Comparison of ENCODE assay signal across 10 cellular contexts in genomic region chr10:95474228-95475002, GRCh38.
DNase-seq lines count a peak whose midpoint lies in the region; ATAC-seq and TF ChIP-seq lines count a peak whose summit lies in the region.
"Had no signal": no experiment of that assay in that cellular context is flagged by ENCODE, and none has a peak within 500 bp of the region (broad histone marks: within the 10 kb centered on the region; RNA-seq: fewer than 3 reads in every experiment).

No MANE protein-coding gene starts in this region.

- H3K27ac ChIP-seq in RWPE2 (ENCODE audit: poor library complexity, severe bottlenecking) (no peak overlapping the region), prostate gland (peak overlapping the region; percentile 64 to 79), A673 (ENCODE audit: low read depth, low read length, poor library complexity, severe bottlenecking) (no peak overlapping the region)
- H3K27ac ChIP-seq: HL-60 had no signal

- H3K4me3 ChIP-seq in RWPE2 (ENCODE audit: severe bottlenecking), result no peak overlapping the region
- no peak overlapping the region for H3K4me3 ChIP-seq in prostate gland
- no peak overlapping the region for H3K4me3 ChIP-seq in A673 (ENCODE audit: low read depth, low read length, poor library complexity, severe bottlenecking)

- H3K36me3 ChIP-seq in RWPE2 (ENCODE audit: low read depth) (no peaks in the 10 kb centered on the region), prostate gland (no peaks in the 10 kb centered on the region), A673 (ENCODE audit: insufficient read depth, low read length, poor library complexity, severe bottlenecking) (no peaks in the 10 kb centered on the region)

- CTCF ChIA-PET in A673 (lab: Charles Lee), result no interaction called here

- peak; percentile 64 for ATAC-seq in RWPE2 (ENCODE audit: low read depth)
- ATAC-seq in GM21786 (IDR thresholded peaks at IDR 0.05; ENCODE audit: unreplicated experiment), result no peak

- POLR2A ChIA-PET in A673 (lab: Charles Lee; ENCODE audit: low non-redundant PET), result no interaction called here

- H3K27me3 ChIP-seq in RWPE2 (ENCODE audit: insufficient read depth, poor library complexity, severe bottlenecking), result no peaks in the 10 kb centered on the region
- H3K27me3 ChIP-seq in prostate gland (replicated peaks; ENCODE audit: insufficient read depth), result no peaks in the 10 kb centered on the region
- H3K27me3 ChIP-seq in A673 (replicated peaks; ENCODE audit: insufficient read depth, low read depth, low read length, poor library complexity), result no peaks in the 10 kb centered on the region

- H3K4me1 ChIP-seq in RWPE2 (ENCODE audit: insufficient read depth, poor library complexity, severe bottlenecking), result no peaks in the 10 kb centered on the region
- H3K4me1 ChIP-seq in prostate gland (replicated peaks), result peaks cover 9% of the 10 kb centered on the region
- H3K4me1 ChIP-seq in A673 (ENCODE audit: insufficient read depth, low read length, poor library complexity, severe bottlenecking), result no peaks in the 10 kb centered on the region

- peak; percentile 52 for DNase-seq in DMS153 (lab: John Stamatoyannopoulos, UW)
- no peak for DNase-seq in RWPE2 (ENCODE audit: low spot score)
- peak; percentile 51 for DNase-seq in fibroblast of the conjunctiva (ENCODE audit: low read depth)
- peak; percentile 31 for DNase-seq in prostate gland (ENCODE audit: low spot score)
- DNase-seq in activated naive CD4-positive, alpha-beta T cell treated with Interleukin-2 at 50 U/mL for 16 hours, result no peak
- DNase-seq in A673 (ENCODE audit: low spot score), result no peak
- no peak for DNase-seq in GF-D8 (lab: John Stamatoyannopoulos, UW)
- DNase-seq: RPMI8226 had no signal

- TF ChIP-seq POLR2A in prostate gland (IDR thresholded peaks at IDR 0.05), result no peak

- 12% methylated on average over 7 of the region's 7 CpGs for WGBS in prostate gland

- intact Hi-C loops in prostate gland (cut with DNase I) (loop anchor here (5.0 kb wide), 1 partner anchor 63 kb away; no protein-coding TSS in a partner anchor), A673 (cut with micrococcal nuclease; ENCODE audit: unreplicated experiment) (no loop called here)

- TF ChIP-seq CTCF in RWPE2 (IDR thresholded peaks at IDR 0.05; ENCODE audit: poor library complexity, severe bottlenecking) (no peak), prostate gland (IDR thresholded peaks at IDR 0.05) (no peak), A673 (conservative IDR thresholded peaks at IDR 0.05; ENCODE audit: low read depth, low read length) (no peak)

- BruUV-seq in A673 (replicated peaks; lab: Mats Ljungman, UMichigan), result no TSS peak

- H3K9me3 ChIP-seq in RWPE2 (ENCODE audit: severe bottlenecking) (no peaks in the 10 kb centered on the region), prostate gland (no peaks in the 10 kb centered on the region), A673 (ENCODE audit: low read depth, low read length, poor library complexity, severe bottlenecking) (no peaks in the 10 kb centered on the region)

Comparison
In these comparisons a context has a peak if more than half of its experiments do, and no peak if none do; other contexts are left out.
1. DNase-seq: peak in DMS153 (single experiment), fibroblast of the conjunctiva (single experiment) and prostate gland (single experiment); none in RWPE2 (single experiment), activated naive CD4-positive, alpha-beta T cell treated with Interleukin-2 at 50 U/mL for 16 hours (single experiment), A673 (single experiment) and GF-D8 (single experiment).
2. H3K27ac ChIP-seq: peak in prostate gland (2 of 2); none in RWPE2 (single experiment) and A673 (single experiment).